In the genomic region with DNA sequence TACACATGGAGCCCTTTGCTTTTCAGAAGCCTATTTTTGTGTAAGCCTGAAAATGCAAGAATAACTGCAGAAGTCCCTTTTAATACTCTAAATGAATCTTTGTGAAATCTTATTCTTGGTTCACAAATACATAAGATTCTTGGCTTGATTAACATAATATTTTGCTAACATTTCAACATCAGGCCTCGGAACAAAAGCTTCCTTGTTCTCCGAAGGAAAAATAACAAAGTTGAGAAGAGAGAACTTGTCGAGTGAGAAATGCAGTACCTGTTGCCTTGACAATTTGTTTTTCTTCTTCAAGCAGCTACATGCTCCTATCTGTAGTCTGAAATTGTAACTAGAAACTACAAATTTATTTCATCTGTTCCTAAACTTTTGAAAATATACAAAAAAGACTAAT, we compare ENCODE assay signal across 10 cellular contexts. TPM values are rescaled to one million over a fixed set of nuclear protein-coding genes. Genes with fewer than 3 reads are reported as not detected.
A peak's percentile ranks its signal among the peaks of the same experiment; 100 is the strongest.
DNase-seq lines count a peak whose midpoint lies in the region; ATAC-seq and TF ChIP-seq lines count a peak whose summit lies in the region.
"Had no signal": no experiment of that assay in that cellular context is flagged by ENCODE, and none has a peak within 500 bp of the region (broad histone marks: within the 10 kb centered on the region; RNA-seq: fewer than 3 reads in every experiment).

No MANE protein-coding gene starts in this region.

- no peak for DNase-seq in Right ventricle myocardium superior
- no peak for DNase-seq in left cardiac atrium
- DNase-seq in choroid plexus epithelial cell (ENCODE audit: low read depth) = peak; percentile 42
- peak; percentile 34 for DNase-seq in midbrain (lab: John Stamatoyannopoulos, UW)
- no peak for DNase-seq in type B pancreatic cell (ENCODE audit: extremely low spot score, unreplicated experiment)
- DNase-seq in stimulated activated CD4-positive, alpha-beta T cell treated with anti-CD3 and anti-CD28 coated beads, Interleukin-4, amount 100 ng/mL, for 4 hours = no peak
- no peak for DNase-seq in middle frontal gyrus (ENCODE audit: extremely low spot score, low spot score)
- DNase-seq in NCI-H524 treated with DMSO at 0.1 percent for 48 hours (lab: John Stamatoyannopoulos, UW) = no peak
- DNase-seq: effector CD4-positive, alpha-beta T cell; left colon had no signal

- H3K36me3 Mint-ChIP-seq in type B pancreatic cell = peaks cover 19% of the 10 kb centered on the region

- no peaks in the 10 kb centered on the region for H3K27me3 Mint-ChIP-seq in type B pancreatic cell

- H3K4me3 Mint-ChIP-seq in type B pancreatic cell = peak overlapping the region; percentile 10

- ATAC-seq in Right ventricle myocardium superior (ENCODE audit: poor library complexity) (peak; percentile 31), left cardiac atrium (no peak)
- ATAC-seq: left colon had no signal

- H3K4me3 ChIP-seq in choroid plexus epithelial cell (ENCODE audit: low read depth, low read length) = no peak overlapping the region

- H3K9me3 Mint-ChIP-seq in type B pancreatic cell = no peaks in the 10 kb centered on the region

- peak overlapping the region; percentile 72 for H3K27ac Mint-ChIP-seq in type B pancreatic cell

- TF ChIP-seq CTCF in choroid plexus epithelial cell (conservative IDR thresholded peaks at IDR 0.05; ENCODE audit: low read depth, low read length) (no peak), type B pancreatic cell (conservative IDR thresholded peaks at IDR 0.05) (no peak)

- intact Hi-C loops in Right ventricle myocardium superior (cut with DNase I) = no loop called here
- intact Hi-C loops in left cardiac atrium (cut with DNase I) = no loop called here

- H3K4me1 Mint-ChIP-seq in type B pancreatic cell (ENCODE audit: unreplicated experiment) = peaks cover 27% of the 10 kb centered on the region

RNA-seq across cellular contexts. Expression of a gene that starts 8.5 kb away (rescaled TPM):
- 46.9 TPM for total RNA-seq in Right ventricle myocardium superior
- total RNA-seq in left cardiac atrium = 10 to 100 TPM; 38.9 to 45.0 TPM
- 96.5 and 122 TPM in 2 replicates for total RNA-seq in type B pancreatic cell (ENCODE audit: low replicate concordance)

Comparison
In these comparisons a context has a peak if more than half of its experiments do, and no peak if none do; other contexts are left out.
1. DNase-seq: peak in choroid plexus epithelial cell (single experiment) and midbrain (single experiment); none in Right ventricle myocardium superior (single experiment), left cardiac atrium (single experiment), type B pancreatic cell (single experiment), stimulated activated CD4-positive, alpha-beta T cell treated with anti-CD3 and anti-CD28 coated beads, Interleukin-4, amount 100 ng/mL, for 4 hours (0 of 2), middle frontal gyrus (single experiment) and NCI-H524 treated with DMSO at 0.1 percent for 48 hours (single experiment).